1 cellular context compared by ENCODE assay signal in genomic region chr1:19251305-19252196, GRCh38.
TF ChIP-seq lines count a peak whose summit lies in the region.

Gene EMC1, minus strand, starts transcription at chr1:19251524. Its CDS starts 15 bp downstream, at chr1:19251509.
Gene MRTO4, plus strand, starts transcription at chr1:19251805. Its CDS starts 31 bp downstream, at chr1:19251836.

TF ChIP-seq in K562, 482 proteins besides CTCF, POLR2A, EP300 and RAD21 (continued from another document and continues in another):
- TF ChIP-seq, protein P1, sequence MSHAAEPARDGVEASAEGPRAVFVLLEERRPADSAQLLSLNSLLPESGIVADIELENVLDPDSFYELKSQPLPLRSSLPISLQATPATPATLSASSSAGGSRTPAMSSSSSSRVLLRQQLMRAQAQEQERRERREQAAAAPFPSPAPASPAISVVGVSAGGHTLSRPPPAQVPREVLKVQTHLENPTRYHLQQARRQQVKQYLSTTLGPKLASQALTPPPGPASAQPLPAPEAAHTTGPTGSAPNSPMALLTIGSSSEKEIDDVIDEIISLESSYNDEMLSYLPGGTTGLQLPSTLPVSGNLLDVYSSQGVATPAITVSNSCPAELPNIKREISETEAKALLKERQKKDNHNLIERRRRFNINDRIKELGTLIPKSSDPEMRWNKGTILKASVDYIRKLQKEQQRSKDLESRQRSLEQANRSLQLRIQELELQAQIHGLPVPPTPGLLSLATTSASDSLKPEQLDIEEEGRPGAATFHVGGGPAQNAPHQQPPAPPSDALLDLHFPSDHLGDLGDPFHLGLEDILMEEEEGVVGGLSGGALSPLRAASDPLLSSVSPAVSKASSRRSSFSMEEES (CRISPR knock-in tag; IDR thresholded peaks at IDR 0.05): no peak
- TF ChIP-seq ESRRA (IDR thresholded peaks at IDR 0.05; ENCODE audit: borderline replicate concordance, low read depth) (peak; percentile 79; the same call in 1 of the 2 replicates), GABPB2 (CRISPR knock-in tag; conservative IDR thresholded peaks at IDR 0.05) (no peak), ZNF197 (CRISPR knock-in tag; IDR thresholded peaks at IDR 0.05; ENCODE audit: low read depth) (no peak), PHF20 (IDR thresholded peaks at IDR 0.05; ENCODE audit: partially characterized antibody) (peak; percentile 93), ZNF140 (CRISPR knock-in tag; IDR thresholded peaks at IDR 0.05) (no peak), YY1 (IDR thresholded peaks at IDR 0.05; ENCODE audit: borderline replicate concordance in 1 of 3, control insufficient read depth in 1 of 3, extremely low read depth in 1 of 3, insufficient read depth in 3 of 3, insufficient read length in 1 of 3, insufficient replicate concordance in 2 of 3, low read depth in 1 of 3, low read length in 2 of 3) (peak; percentile 89 to 98 (median 95)), PRMT5 (CRISPR knock-in tag; IDR thresholded peaks at IDR 0.05) (peak; percentile 29; the same call in 1 of the 2 replicates), CSDE1 (IDR thresholded peaks at IDR 0.05) (0 out of 4 replicates have a peak, but pooled peaks of 1 of the 2 experiments have one; percentile 9), C11orf30 (IDR thresholded peaks at IDR 0.05; ENCODE audit: low read depth) (peak; percentile 99), TFAM (CRISPR knock-in tag; conservative IDR thresholded peaks at IDR 0.05) (no peak), SRSF9 (IDR thresholded peaks at IDR 0.05; ENCODE audit: borderline replicate concordance, low read depth, low read length) (no peak), POU5F1 (IDR thresholded peaks at IDR 0.05; ENCODE audit: borderline replicate concordance, low read depth, low read length, partially characterized antibody) (peak; percentile 11), ZNF3 (CRISPR knock-in tag; IDR thresholded peaks at IDR 0.05) (no peak), ZC3H4 (CRISPR knock-in tag; IDR thresholded peaks at IDR 0.05; ENCODE audit: borderline replicate concordance) (no peak), ZNF184 (CRISPR knock-in tag; IDR thresholded peaks at IDR 0.05) (no peak), CBX5 (IDR thresholded peaks at IDR 0.05; ENCODE audit: borderline replicate concordance, low read depth) (no peak), DNMT1 (IDR thresholded peaks at IDR 0.05) (no peak; the same call in 1 of the 2 replicates), ZKSCAN8 (CRISPR knock-in tag; IDR thresholded peaks at IDR 0.05) (no peak), ZNF23 (CRISPR knock-in tag; IDR thresholded peaks at IDR 0.05) (no peak; the same call in 1 of the 2 replicates), ILF3 (IDR thresholded peaks at IDR 0.05; ENCODE audit: borderline replicate concordance) (no peak), TCFL5 (CRISPR knock-in tag; conservative IDR thresholded peaks at IDR 0.05) (no peak), SIN3B (IDR thresholded peaks at IDR 0.05; ENCODE audit: low read depth) (peak; percentile 96), TCF7 (IDR thresholded peaks at IDR 0.05; ENCODE audit: borderline replicate concordance) (no peak), PHTF2 (CRISPR knock-in tag; IDR thresholded peaks at IDR 0.05) (no peak), HEY1 (CRISPR knock-in tag; IDR thresholded peaks at IDR 0.05; ENCODE audit: borderline replicate concordance) (no peak), POLR3G (IDR thresholded peaks at IDR 0.05; ENCODE audit: extremely low read depth, insufficient read length, insufficient replicate concordance) (no peak), ZNF766 (CRISPR knock-in tag; conservative IDR thresholded peaks at IDR 0.05) (peak; percentile 73), ZFPM2 (CRISPR knock-in tag; IDR thresholded peaks at IDR 0.05) (no peak; the same call in 1 of the 2 replicates), FOS (IDR thresholded peaks at IDR 0.05; ENCODE audit: extremely low read depth, insufficient read length) (no peak), ZNF830 (CRISPR knock-in tag; IDR thresholded peaks at IDR 0.05) (0 out of 2 replicates have a peak, but pooled peaks have one; percentile 35), GATA2 (CRISPR knock-in tag; IDR thresholded peaks at IDR 0.05) (no peak), KLF16 (IDR thresholded peaks at IDR 0.05) (no peak), CTBP1 (IDR thresholded peaks at IDR 0.05; ENCODE audit: borderline replicate concordance) (peak; percentile 89), CBX3 (IDR thresholded peaks at IDR 0.05; ENCODE audit: borderline replicate concordance in 1 of 2, low read length in 2 of 2) (0 out of 3 replicates have a peak, but pooled peaks of 1 of the 2 experiments have one; percentile 24), ZNF436 (CRISPR knock-in tag; IDR thresholded peaks at IDR 0.05) (peak; percentile 50; the same call in 1 of the 2 replicates), PYGO2 (tag; IDR thresholded peaks at IDR 0.05) (no peak), ZNF668 (CRISPR knock-in tag; IDR thresholded peaks at IDR 0.05) (no peak), CREB1 (IDR thresholded peaks at IDR 0.05) (no peak), CREB1 (CRISPR knock-in tag; IDR thresholded peaks at IDR 0.05) (peak; percentile 50; the same call in 1 of the 2 replicates)
- TF ChIP-seq, protein P2, sequence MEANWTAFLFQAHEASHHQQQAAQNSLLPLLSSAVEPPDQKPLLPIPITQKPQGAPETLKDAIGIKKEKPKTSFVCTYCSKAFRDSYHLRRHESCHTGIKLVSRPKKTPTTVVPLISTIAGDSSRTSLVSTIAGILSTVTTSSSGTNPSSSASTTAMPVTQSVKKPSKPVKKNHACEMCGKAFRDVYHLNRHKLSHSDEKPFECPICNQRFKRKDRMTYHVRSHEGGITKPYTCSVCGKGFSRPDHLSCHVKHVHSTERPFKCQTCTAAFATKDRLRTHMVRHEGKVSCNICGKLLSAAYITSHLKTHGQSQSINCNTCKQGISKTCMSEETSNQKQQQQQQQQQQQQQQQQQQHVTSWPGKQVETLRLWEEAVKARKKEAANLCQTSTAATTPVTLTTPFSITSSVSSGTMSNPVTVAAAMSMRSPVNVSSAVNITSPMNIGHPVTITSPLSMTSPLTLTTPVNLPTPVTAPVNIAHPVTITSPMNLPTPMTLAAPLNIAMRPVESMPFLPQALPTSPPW (CRISPR knock-in tag; IDR thresholded peaks at IDR 0.05): peak; percentile 69
- TF ChIP-seq, protein P3, sequence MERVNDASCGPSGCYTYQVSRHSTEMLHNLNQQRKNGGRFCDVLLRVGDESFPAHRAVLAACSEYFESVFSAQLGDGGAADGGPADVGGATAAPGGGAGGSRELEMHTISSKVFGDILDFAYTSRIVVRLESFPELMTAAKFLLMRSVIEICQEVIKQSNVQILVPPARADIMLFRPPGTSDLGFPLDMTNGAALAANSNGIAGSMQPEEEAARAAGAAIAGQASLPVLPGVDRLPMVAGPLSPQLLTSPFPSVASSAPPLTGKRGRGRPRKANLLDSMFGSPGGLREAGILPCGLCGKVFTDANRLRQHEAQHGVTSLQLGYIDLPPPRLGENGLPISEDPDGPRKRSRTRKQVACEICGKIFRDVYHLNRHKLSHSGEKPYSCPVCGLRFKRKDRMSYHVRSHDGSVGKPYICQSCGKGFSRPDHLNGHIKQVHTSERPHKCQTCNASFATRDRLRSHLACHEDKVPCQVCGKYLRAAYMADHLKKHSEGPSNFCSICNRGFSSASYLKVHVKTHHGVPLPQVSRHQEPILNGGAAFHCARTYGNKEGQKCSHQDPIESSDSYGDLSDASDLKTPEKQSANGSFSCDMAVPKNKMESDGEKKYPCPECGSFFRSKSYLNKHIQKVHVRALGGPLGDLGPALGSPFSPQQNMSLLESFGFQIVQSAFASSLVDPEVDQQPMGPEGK (CRISPR knock-in tag; IDR thresholded peaks at IDR 0.05; ENCODE audit: borderline replicate concordance): no peak; the same call in 1 of the 2 replicates
- TF ChIP-seq, protein P4, sequence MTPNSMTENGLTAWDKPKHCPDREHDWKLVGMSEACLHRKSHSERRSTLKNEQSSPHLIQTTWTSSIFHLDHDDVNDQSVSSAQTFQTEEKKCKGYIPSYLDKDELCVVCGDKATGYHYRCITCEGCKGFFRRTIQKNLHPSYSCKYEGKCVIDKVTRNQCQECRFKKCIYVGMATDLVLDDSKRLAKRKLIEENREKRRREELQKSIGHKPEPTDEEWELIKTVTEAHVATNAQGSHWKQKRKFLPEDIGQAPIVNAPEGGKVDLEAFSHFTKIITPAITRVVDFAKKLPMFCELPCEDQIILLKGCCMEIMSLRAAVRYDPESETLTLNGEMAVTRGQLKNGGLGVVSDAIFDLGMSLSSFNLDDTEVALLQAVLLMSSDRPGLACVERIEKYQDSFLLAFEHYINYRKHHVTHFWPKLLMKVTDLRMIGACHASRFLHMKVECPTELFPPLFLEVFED (CRISPR knock-in tag; conservative IDR thresholded peaks at IDR 0.05): peak; percentile 78
- TF ChIP-seq, protein P5, sequence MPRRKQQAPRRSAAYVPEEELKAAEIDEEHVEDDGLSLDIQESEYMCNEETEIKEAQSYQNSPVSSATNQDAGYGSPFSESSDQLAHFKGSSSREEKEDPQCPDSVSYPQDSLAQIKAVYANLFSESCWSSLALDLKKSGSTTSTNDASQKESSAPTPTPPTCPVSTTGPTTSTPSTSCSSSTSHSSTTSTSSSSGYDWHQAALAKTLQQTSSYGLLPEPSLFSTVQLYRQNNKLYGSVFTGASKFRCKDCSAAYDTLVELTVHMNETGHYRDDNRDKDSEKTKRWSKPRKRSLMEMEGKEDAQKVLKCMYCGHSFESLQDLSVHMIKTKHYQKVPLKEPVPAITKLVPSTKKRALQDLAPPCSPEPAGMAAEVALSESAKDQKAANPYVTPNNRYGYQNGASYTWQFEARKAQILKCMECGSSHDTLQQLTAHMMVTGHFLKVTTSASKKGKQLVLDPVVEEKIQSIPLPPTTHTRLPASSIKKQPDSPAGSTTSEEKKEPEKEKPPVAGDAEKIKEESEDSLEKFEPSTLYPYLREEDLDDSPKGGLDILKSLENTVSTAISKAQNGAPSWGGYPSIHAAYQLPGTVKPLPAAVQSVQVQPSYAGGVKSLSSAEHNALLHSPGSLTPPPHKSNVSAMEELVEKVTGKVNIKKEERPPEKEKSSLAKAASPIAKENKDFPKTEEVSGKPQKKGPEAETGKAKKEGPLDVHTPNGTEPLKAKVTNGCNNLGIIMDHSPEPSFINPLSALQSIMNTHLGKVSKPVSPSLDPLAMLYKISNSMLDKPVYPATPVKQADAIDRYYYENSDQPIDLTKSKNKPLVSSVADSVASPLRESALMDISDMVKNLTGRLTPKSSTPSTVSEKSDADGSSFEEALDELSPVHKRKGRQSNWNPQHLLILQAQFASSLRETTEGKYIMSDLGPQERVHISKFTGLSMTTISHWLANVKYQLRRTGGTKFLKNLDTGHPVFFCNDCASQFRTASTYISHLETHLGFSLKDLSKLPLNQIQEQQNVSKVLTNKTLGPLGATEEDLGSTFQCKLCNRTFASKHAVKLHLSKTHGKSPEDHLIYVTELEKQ (CRISPR knock-in tag; IDR thresholded peaks at IDR 0.05): no peak
- TF ChIP-seq, protein P6, sequence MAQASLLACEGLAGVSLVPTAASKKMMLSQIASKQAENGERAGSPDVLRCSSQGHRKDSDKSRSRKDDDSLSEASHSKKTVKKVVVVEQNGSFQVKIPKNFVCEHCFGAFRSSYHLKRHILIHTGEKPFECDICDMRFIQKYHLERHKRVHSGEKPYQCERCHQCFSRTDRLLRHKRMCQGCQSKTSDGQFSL (CRISPR knock-in tag; IDR thresholded peaks at IDR 0.05): no peak
- TF ChIP-seq, protein P6 (tag; IDR thresholded peaks at IDR 0.05): no peak
- TF ChIP-seq, protein P7, sequence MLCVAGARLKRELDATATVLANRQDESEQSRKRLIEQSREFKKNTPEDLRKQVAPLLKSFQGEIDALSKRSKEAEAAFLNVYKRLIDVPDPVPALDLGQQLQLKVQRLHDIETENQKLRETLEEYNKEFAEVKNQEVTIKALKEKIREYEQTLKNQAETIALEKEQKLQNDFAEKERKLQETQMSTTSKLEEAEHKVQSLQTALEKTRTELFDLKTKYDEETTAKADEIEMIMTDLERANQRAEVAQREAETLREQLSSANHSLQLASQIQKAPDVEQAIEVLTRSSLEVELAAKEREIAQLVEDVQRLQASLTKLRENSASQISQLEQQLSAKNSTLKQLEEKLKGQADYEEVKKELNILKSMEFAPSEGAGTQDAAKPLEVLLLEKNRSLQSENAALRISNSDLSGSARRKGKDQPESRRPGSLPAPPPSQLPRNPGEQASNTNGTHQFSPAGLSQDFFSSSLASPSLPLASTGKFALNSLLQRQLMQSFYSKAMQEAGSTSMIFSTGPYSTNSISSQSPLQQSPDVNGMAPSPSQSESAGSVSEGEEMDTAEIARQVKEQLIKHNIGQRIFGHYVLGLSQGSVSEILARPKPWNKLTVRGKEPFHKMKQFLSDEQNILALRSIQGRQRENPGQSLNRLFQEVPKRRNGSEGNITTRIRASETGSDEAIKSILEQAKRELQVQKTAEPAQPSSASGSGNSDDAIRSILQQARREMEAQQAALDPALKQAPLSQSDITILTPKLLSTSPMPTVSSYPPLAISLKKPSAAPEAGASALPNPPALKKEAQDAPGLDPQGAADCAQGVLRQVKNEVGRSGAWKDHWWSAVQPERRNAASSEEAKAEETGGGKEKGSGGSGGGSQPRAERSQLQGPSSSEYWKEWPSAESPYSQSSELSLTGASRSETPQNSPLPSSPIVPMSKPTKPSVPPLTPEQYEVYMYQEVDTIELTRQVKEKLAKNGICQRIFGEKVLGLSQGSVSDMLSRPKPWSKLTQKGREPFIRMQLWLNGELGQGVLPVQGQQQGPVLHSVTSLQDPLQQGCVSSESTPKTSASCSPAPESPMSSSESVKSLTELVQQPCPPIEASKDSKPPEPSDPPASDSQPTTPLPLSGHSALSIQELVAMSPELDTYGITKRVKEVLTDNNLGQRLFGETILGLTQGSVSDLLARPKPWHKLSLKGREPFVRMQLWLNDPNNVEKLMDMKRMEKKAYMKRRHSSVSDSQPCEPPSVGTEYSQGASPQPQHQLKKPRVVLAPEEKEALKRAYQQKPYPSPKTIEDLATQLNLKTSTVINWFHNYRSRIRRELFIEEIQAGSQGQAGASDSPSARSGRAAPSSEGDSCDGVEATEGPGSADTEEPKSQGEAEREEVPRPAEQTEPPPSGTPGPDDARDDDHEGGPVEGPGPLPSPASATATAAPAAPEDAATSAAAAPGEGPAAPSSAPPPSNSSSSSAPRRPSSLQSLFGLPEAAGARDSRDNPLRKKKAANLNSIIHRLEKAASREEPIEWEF (CRISPR knock-in tag; IDR thresholded peaks at IDR 0.05): no peak
- TF ChIP-seq, protein P8, sequence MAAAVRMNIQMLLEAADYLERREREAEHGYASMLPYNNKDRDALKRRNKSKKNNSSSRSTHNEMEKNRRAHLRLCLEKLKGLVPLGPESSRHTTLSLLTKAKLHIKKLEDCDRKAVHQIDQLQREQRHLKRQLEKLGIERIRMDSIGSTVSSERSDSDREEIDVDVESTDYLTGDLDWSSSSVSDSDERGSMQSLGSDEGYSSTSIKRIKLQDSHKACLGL (CRISPR knock-in tag; IDR thresholded peaks at IDR 0.05; ENCODE audit: borderline replicate concordance, poor library complexity, severe bottlenecking): peak; percentile 98
- TF ChIP-seq, protein P9, sequence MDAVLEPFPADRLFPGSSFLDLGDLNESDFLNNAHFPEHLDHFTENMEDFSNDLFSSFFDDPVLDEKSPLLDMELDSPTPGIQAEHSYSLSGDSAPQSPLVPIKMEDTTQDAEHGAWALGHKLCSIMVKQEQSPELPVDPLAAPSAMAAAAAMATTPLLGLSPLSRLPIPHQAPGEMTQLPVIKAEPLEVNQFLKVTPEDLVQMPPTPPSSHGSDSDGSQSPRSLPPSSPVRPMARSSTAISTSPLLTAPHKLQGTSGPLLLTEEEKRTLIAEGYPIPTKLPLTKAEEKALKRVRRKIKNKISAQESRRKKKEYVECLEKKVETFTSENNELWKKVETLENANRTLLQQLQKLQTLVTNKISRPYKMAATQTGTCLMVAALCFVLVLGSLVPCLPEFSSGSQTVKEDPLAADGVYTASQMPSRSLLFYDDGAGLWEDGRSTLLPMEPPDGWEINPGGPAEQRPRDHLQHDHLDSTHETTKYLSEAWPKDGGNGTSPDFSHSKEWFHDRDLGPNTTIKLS (IDR thresholded peaks at IDR 0.05; ENCODE audit: borderline replicate concordance, low read depth): peak; percentile 64
